Comparison of ENCODE assay signal across 14 cellular contexts in the genomic region with DNA sequence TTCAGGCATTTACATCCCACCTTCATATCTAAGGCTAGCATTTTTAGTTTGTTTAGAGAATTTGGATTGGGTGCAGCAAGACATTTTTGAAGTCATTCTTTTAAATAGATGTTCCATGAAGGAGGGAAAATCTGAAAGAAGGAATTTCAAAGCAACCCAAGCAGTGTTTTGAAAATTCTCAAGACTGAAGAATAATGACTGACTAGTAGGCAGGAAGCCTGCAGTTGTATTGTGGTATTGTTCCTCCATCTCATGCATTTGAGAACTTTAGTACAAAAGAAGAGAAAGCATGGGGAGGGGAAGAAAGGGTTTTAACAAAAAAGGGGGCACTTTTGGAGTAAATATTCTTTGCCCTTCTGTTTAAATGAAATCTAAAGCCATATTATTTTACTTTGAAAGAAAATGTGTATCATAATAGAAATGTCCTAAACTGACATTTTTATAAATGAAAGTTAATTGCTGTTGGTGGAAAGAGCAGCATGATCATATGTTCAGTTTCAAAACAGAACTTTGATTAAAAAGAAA. TPM values are rescaled to one million over a fixed set of nuclear protein-coding genes. Genes with fewer than 3 reads are reported as not detected.
A peak's percentile ranks its signal among the peaks of the same experiment; 100 is the strongest.
DNase-seq lines count a peak whose midpoint lies in the region; ATAC-seq lines count a peak whose summit lies in the region.
"Had no signal": no experiment of that assay in that cellular context is flagged by ENCODE, and none has a peak within 500 bp of the region (broad histone marks: within the 10 kb centered on the region; RNA-seq: fewer than 3 reads in every experiment).

No MANE protein-coding gene starts in this region.

- H3K9me3 Mint-ChIP-seq in T-helper 2 cell treated with Interferon-gamma antibody and Interleukin-4, amounts not matched to agents 5 μg/mL and 100 μg/mL, for 36 hours: no peaks in the 10 kb centered on the region
- H3K9me3 Mint-ChIP-seq in activated CD8-positive, alpha-beta T cell treated with anti-CD3 and anti-CD28 coated beads, Interleukin-2, amount 10 ng/mL, durations not matched to agents 7 days and 5 days (ENCODE audit: insufficient read depth): no peaks in the 10 kb centered on the region
- no peaks in the 10 kb centered on the region for H3K9me3 Mint-ChIP-seq in naive B cell

- peak overlapping the region; percentile 15; the same call in 1 of the 2 replicates for H3K9ac ChIP-seq in HUES64 (ENCODE audit: low read depth, low read length)

- no peaks in the 10 kb centered on the region for H3K27me3 ChIP-seq in HUES64 (ENCODE audit: insufficient read depth, low read length)
- H3K27me3 ChIP-seq: body of pancreas had no signal

- peak overlapping the region; percentile 86 for H3K27ac Mint-ChIP-seq in T-helper 2 cell treated with Interferon-gamma antibody and Interleukin-4, amounts not matched to agents 5 μg/mL and 100 μg/mL, for 36 hours
- H3K27ac Mint-ChIP-seq in activated CD8-positive, alpha-beta T cell treated with anti-CD3 and anti-CD28 coated beads, Interleukin-2, amount 10 ng/mL, durations not matched to agents 7 days and 5 days: peak overlapping the region; percentile 83
- H3K27ac Mint-ChIP-seq in naive B cell: peak overlapping the region in 5 of 6 donors; percentile 22 to 89 (median 48)

- no peaks in the 10 kb centered on the region for H3K9me3 ChIP-seq in HUES64 (ENCODE audit: insufficient read depth, low read depth, low read length)
- H3K9me3 ChIP-seq: body of pancreas, lower lobe of right lung had no signal

- H3K4me1 Mint-ChIP-seq in T-helper 2 cell treated with Interferon-gamma antibody and Interleukin-4, amounts not matched to agents 5 μg/mL and 100 μg/mL, for 36 hours (ENCODE audit: low read depth): peaks cover 68% of the 10 kb centered on the region
- H3K4me1 Mint-ChIP-seq in activated CD8-positive, alpha-beta T cell treated with anti-CD3 and anti-CD28 coated beads, Interleukin-2, amount 10 ng/mL, durations not matched to agents 7 days and 5 days (ENCODE audit: low read depth): peaks cover 69% of the 10 kb centered on the region
- peaks cover 48 to 92% (median 71%) of the 10 kb centered on the region in 3 donors for H3K4me1 Mint-ChIP-seq in naive B cell

- no peak overlapping the region; the same call in 1 of the 2 replicates for H3K4me3 ChIP-seq in HUES64 (ENCODE audit: low read length)
- H3K4me3 ChIP-seq: body of pancreas, lower lobe of right lung, smooth muscle cell had no signal

- peak; percentile 50 for ATAC-seq in activated CD8-positive, alpha-beta T cell treated with anti-CD3 and anti-CD28 coated beads, Interleukin-2, amount 10 ng/mL, durations not matched to agents 7 days and 5 days
- peak in 1 of 2 donors; percentile 44 for ATAC-seq in naive B cell (ENCODE audit: low read depth in 2 of 2)
- ATAC-seq: body of pancreas, lower lobe of right lung had no signal

- H3K4me3 Mint-ChIP-seq in T-helper 2 cell treated with Interferon-gamma antibody and Interleukin-4, amounts not matched to agents 5 μg/mL and 100 μg/mL, for 36 hours: peak overlapping the region; percentile 74
- peak overlapping the region; percentile 62 for H3K4me3 Mint-ChIP-seq in activated CD8-positive, alpha-beta T cell treated with anti-CD3 and anti-CD28 coated beads, Interleukin-2, amount 10 ng/mL, durations not matched to agents 7 days and 5 days
- H3K4me3 Mint-ChIP-seq in naive B cell: peak overlapping the region in 6 of 8 donors; percentile 28 to 100 (median 48)

- no peak for DNase-seq in T-helper 2 cell treated with Interferon-gamma antibody and Interleukin-4, amounts not matched to agents 5 μg/mL and 100 μg/mL, for 36 hours (ENCODE audit: low spot score)
- no peak for DNase-seq in T-helper 2 cell
- DNase-seq in activated CD8-positive, alpha-beta T cell treated with anti-CD3 and anti-CD28 coated beads, Interleukin-2, amount 10 ng/mL, durations not matched to agents 7 days and 5 days: no peak
- DNase-seq in naive B cell: no peak
- DNase-seq in NCI-H1092 (lab: John Stamatoyannopoulos, UW): no peak
- DNase-seq in middle frontal gyrus (ENCODE audit: extremely low spot score, low spot score): no peak
- no peak for DNase-seq in GDM1 (lab: John Stamatoyannopoulos, UW)
- DNase-seq: 8988T, body of pancreas, lower lobe of right lung, NCI-H2081, substantia nigra had no signal

- peak overlapping the region; percentile 52 for H3K27ac ChIP-seq in HUES64 (ENCODE audit: low read depth, low read length)
- H3K27ac ChIP-seq: body of pancreas, lower lobe of right lung had no signal

- POLR2A ChIA-PET in activated CD8-positive, alpha-beta T cell treated with anti-CD3 and anti-CD28 coated beads, Interleukin-2, amount 10 ng/mL, durations not matched to agents 7 days and 5 days (lab: Charles Lee): interaction anchor here (1.2 to 1.5 kb wide), 3 partner anchors 20 to 21 kb away, joined by 3 to 5 read pairs (median 3); no protein-coding TSS in a partner anchor

- peaks cover 37% of the 10 kb centered on the region for H3K4me1 ChIP-seq in HUES64 (ENCODE audit: insufficient read depth, low read length)

- peaks cover 36% of the 10 kb centered on the region for H3K36me3 Mint-ChIP-seq in T-helper 2 cell treated with Interferon-gamma antibody and Interleukin-4, amounts not matched to agents 5 μg/mL and 100 μg/mL, for 36 hours (ENCODE audit: low read depth)
- peaks cover 41% of the 10 kb centered on the region for H3K36me3 Mint-ChIP-seq in activated CD8-positive, alpha-beta T cell treated with anti-CD3 and anti-CD28 coated beads, Interleukin-2, amount 10 ng/mL, durations not matched to agents 7 days and 5 days (ENCODE audit: low read depth)
- H3K36me3 Mint-ChIP-seq in naive B cell: peaks cover 5 to 8% of the 10 kb centered on the region in 2 donors

- CTCF ChIA-PET in activated CD8-positive, alpha-beta T cell treated with anti-CD3 and anti-CD28 coated beads, Interleukin-2, amount 10 ng/mL, durations not matched to agents 7 days and 5 days (lab: Charles Lee): interaction anchor here (0.8 to 2.9 kb wide), 9 partner anchors 11 to 312 kb away, joined by 3 to 20 read pairs (median 3); no protein-coding TSS in a partner anchor

- no peaks in the 10 kb centered on the region for H3K27me3 Mint-ChIP-seq in T-helper 2 cell treated with Interferon-gamma antibody and Interleukin-4, amounts not matched to agents 5 μg/mL and 100 μg/mL, for 36 hours (ENCODE audit: low read depth)
- no peaks in the 10 kb centered on the region for H3K27me3 Mint-ChIP-seq in activated CD8-positive, alpha-beta T cell treated with anti-CD3 and anti-CD28 coated beads, Interleukin-2, amount 10 ng/mL, durations not matched to agents 7 days and 5 days (ENCODE audit: low read depth)
- H3K27me3 Mint-ChIP-seq in naive B cell: no peaks in the 10 kb centered on the region

- no peaks in the 10 kb centered on the region for H3K36me3 ChIP-seq in HUES64 (ENCODE audit: insufficient read depth, low read length)
- H3K36me3 ChIP-seq: lower lobe of right lung had no signal

RNA-seq across cellular contexts. Expression of gene NCOA3, which starts 6.6 kb away (rescaled TPM):
- polyA plus RNA-seq in HUES64 (2013, experiment 1 of 2): 8.6 TPM
- 9.0 TPM for polyA plus RNA-seq in HUES64 (2013, experiment 2 of 2)
- total RNA-seq in activated CD8-positive, alpha-beta T cell treated with anti-CD3 and anti-CD28 coated beads, Interleukin-2, amount 10 ng/mL, durations not matched to agents 7 days and 5 days: 10 to 100 TPM; 57.4 to 60.1 TPM
- polyA plus RNA-seq in naive B cell (ENCODE audit: low read depth in 6 of 6): 10 to 100 TPM; 22.7 to 70.9 (median 54.1) TPM
